Comparison of ENCODE assay signal across 1 cellular context in the genomic region with DNA sequence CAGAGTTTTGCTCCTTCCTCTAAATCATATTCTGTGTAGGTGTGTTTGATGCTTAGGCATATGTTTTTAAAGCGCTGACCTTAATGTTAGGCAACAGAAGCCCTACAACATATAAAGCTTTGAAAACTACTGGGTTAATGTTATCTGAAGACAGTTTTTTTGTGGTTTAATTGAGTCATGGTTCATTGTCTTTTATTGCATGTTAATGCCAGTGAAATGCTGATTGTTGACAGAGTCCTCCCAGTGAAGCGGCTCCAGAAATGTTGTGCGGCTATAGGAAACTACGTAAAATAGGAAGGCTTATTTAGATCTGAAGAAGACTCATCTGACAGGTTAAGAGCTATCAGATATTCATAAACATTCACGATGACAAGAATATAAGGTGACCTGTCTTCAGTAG.
TF ChIP-seq lines count a peak whose summit lies in the region.

No MANE protein-coding gene starts in this region.

TF ChIP-seq in HEK293, 187 proteins besides CTCF, POLR2A, EP300 and RAD21 (continued from another document):
- TF ChIP-seq, protein P1, sequence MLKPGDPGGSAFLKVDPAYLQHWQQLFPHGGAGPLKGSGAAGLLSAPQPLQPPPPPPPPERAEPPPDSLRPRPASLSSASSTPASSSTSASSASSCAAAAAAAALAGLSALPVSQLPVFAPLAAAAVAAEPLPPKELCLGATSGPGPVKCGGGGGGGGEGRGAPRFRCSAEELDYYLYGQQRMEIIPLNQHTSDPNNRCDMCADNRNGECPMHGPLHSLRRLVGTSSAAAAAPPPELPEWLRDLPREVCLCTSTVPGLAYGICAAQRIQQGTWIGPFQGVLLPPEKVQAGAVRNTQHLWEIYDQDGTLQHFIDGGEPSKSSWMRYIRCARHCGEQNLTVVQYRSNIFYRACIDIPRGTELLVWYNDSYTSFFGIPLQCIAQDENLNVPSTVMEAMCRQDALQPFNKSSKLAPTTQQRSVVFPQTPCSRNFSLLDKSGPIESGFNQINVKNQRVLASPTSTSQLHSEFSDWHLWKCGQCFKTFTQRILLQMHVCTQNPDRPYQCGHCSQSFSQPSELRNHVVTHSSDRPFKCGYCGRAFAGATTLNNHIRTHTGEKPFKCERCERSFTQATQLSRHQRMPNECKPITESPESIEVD (tag by site-specific recombination; IDR thresholded peaks at IDR 0.05) = peak; percentile 93
- TF ChIP-seq, protein P2, sequence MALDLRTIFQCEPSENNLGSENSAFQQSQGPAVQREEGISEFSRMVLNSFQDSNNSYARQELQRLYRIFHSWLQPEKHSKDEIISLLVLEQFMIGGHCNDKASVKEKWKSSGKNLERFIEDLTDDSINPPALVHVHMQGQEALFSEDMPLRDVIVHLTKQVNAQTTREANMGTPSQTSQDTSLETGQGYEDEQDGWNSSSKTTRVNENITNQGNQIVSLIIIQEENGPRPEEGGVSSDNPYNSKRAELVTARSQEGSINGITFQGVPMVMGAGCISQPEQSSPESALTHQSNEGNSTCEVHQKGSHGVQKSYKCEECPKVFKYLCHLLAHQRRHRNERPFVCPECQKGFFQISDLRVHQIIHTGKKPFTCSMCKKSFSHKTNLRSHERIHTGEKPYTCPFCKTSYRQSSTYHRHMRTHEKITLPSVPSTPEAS (tag by site-specific recombination; IDR thresholded peaks at IDR 0.05) = no peak
- TF ChIP-seq, protein P3, sequence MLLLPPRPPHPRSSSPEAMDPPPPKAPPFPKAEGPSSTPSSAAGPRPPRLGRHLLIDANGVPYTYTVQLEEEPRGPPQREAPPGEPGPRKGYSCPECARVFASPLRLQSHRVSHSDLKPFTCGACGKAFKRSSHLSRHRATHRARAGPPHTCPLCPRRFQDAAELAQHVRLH (tag by site-specific recombination; IDR thresholded peaks at IDR 0.05) = peak; percentile 71
- TF ChIP-seq SP7 (tag by site-specific recombination; IDR thresholded peaks at IDR 0.05) (peak; percentile 52; the same call in 1 of the 2 replicates), ZNF335 (tag by site-specific recombination; conservative IDR thresholded peaks at IDR 0.05) (0 out of 2 replicates have a peak, but pooled peaks have one; percentile 16), ZNF660 (tag by site-specific recombination; IDR thresholded peaks at IDR 0.05) (no peak), ZNF10 (tag by site-specific recombination; IDR thresholded peaks at IDR 0.05) (no peak), ZNF707 (tag by site-specific recombination; IDR thresholded peaks at IDR 0.05) (no peak), ZNF175 (tag by site-specific recombination; IDR thresholded peaks at IDR 0.05) (no peak)
